In genomic region chr7:2646680-2647571, GRCh38 we compare ENCODE assay signal across 26 cellular contexts. TPM values are rescaled to one million over a fixed set of nuclear protein-coding genes. Genes with fewer than 3 reads are reported as not detected.
DNase-seq lines count a peak whose midpoint lies in the region; ATAC-seq and TF ChIP-seq lines count a peak whose summit lies in the region.
"Had no signal": no experiment of that assay in that cellular context is flagged by ENCODE, and none has a peak within 500 bp of the region (broad histone marks: within the 10 kb centered on the region; RNA-seq: fewer than 3 reads in every experiment).

No MANE protein-coding gene starts in this region.

- TF ChIP-seq CTCF in HCT116 (IDR thresholded peaks at IDR 0.05 in 2 of 3, conservative IDR thresholded peaks at IDR 0.05 in 1 of 3; ENCODE audit: borderline replicate concordance in 1 of 3, insufficient read depth in 1 of 3, low read depth in 2 of 3, low read length in 2 of 3) (no peak), smooth muscle cell (IDR thresholded peaks at IDR 0.05; ENCODE audit: borderline replicate concordance, insufficient read depth, poor library complexity, severe bottlenecking) (no peak)

- peak overlapping the region; percentile 28 to 100 (median 98) for H3K4me2 ChIP-seq in BLaER1 treated with 17β-estradiol and CSF1 and Interleukin-3, amounts not matched to agents 10 nM and 100 nM
- H3K4me2 ChIP-seq in HCT116 (ENCODE audit: low read length) (peak overlapping the region; percentile 80), smooth muscle cell (no peak overlapping the region)

- peaks cover 22 to 98% (median 72%) of the 10 kb centered on the region in 11 experiments; a peak in 20 of 22 replicates for H4K20me1 ChIP-seq in BLaER1 treated with 17β-estradiol and CSF1 and Interleukin-3, amounts not matched to agents 10 nM and 100 nM
- no peaks in the 10 kb centered on the region for H4K20me1 ChIP-seq in HCT116 (ENCODE audit: insufficient read depth)
- peaks cover 93% of the 10 kb centered on the region for H4K20me1 ChIP-seq in smooth muscle cell (ENCODE audit: low read depth)

- H3K4me3 ChIP-seq in BLaER1 treated with 17β-estradiol and CSF1 and Interleukin-3, amounts not matched to agents 10 nM and 100 nM, result peak overlapping the region in 2 of 10 experiments; percentile 59 to 64; a peak in 2 of 20 replicates
- H3K4me3 ChIP-seq in HCT116 (replicated peaks in 1 of 2; ENCODE audit: low read depth in 1 of 2, low read length in 2 of 2), result peak overlapping the region; percentile 35 to 40; a peak in 3 of 4 replicates
- no peak overlapping the region for H3K4me3 ChIP-seq in smooth muscle cell
- H3K4me3 ChIP-seq: Peyer's patch, SK-N-MC, thoracic aorta had no signal

- H3K9me3 ChIP-seq in BLaER1 treated with 17β-estradiol and CSF1 and Interleukin-3, amounts not matched to agents 10 nM and 100 nM (replicated peaks in 1 of 11), result no peaks in the 10 kb centered on the region
- no peaks in the 10 kb centered on the region for H3K9me3 ChIP-seq in HCT116 (ENCODE audit: control insufficient read depth in 1 of 2, insufficient read depth in 1 of 2, low read depth in 1 of 2, low read length in 2 of 2)
- H3K9me3 ChIP-seq in smooth muscle cell (replicated peaks; ENCODE audit: low read depth), result no peaks in the 10 kb centered on the region
- H3K9me3 ChIP-seq: Peyer's patch, thoracic aorta had no signal

- H3K9ac ChIP-seq in BLaER1 treated with 17β-estradiol and CSF1 and Interleukin-3, amounts not matched to agents 10 nM and 100 nM, result peak overlapping the region; percentile 25 to 97 (median 84); a peak in 17 of 22 replicates
- H3K9ac ChIP-seq in HCT116 (ENCODE audit: low read length), result peak overlapping the region; percentile 60
- H3K9ac ChIP-seq in smooth muscle cell (ENCODE audit: low read depth), result no peak overlapping the region

- no peak for TF ChIP-seq RAD21 in HCT116 (IDR thresholded peaks at IDR 0.05; ENCODE audit: low read depth)

- TF ChIP-seq POLR2A in HCT116 (IDR thresholded peaks at IDR 0.05; ENCODE audit: borderline replicate concordance, extremely low read depth, insufficient read depth, insufficient read length), result no peak

- no peaks in the 10 kb centered on the region for H3K79me2 ChIP-seq in HCT116 (ENCODE audit: insufficient read depth, low read length)
- H3K79me2 ChIP-seq in smooth muscle cell (ENCODE audit: low read depth), result peaks cover 49% of the 10 kb centered on the region

- H2AFZ ChIP-seq in HCT116 (ENCODE audit: low read depth, low read length, poor library complexity, severe bottlenecking) (no peak overlapping the region), smooth muscle cell (ENCODE audit: low read depth) (no peak overlapping the region)

- in situ Hi-C loops in SK-MEL-5 (cut with HindIII; ENCODE audit: low pct_unique_long_range_greater_than_20kb, low sequenced_read_pairs), result no loop called here

- POLR2A ChIA-PET in HCT116 (lab: Charles Lee), result no interaction called here

- peak overlapping the region in 9 of 11 experiments; percentile 74 to 98 (median 93); a peak in 18 of 22 replicates for H3K27ac ChIP-seq in BLaER1 treated with 17β-estradiol and CSF1 and Interleukin-3, amounts not matched to agents 10 nM and 100 nM
- H3K27ac ChIP-seq in HCT116 (ENCODE audit: low read depth, low read length), result peak overlapping the region; percentile 56
- no peak overlapping the region for H3K27ac ChIP-seq in smooth muscle cell (ENCODE audit: low read depth)
- H3K27ac ChIP-seq: brain microvascular endothelial cell, Peyer's patch, SK-N-MC, thoracic aorta, VCaP had no signal

- H3F3A ChIP-seq in smooth muscle cell (ENCODE audit: low read depth), result no peaks in the 10 kb centered on the region

- RAD21 ChIA-PET in HCT116 (lab: Charles Lee; ENCODE audit: low non-redundant PET in 1 of 2, low total read pairs in 2 of 2, uncharacterized antibody in 2 of 2, unreplicated experiment in 2 of 2), result no interaction called here

- TSS peak; percentile 87 for BruUV-seq in HCT116 (replicated peaks; lab: Mats Ljungman, UMichigan)

- ATAC-seq in HCT116, result peak; percentile 87
- no peak for ATAC-seq in HG03571 (IDR thresholded peaks at IDR 0.05; ENCODE audit: unreplicated experiment)
- ATAC-seq: effector memory CD8-positive, alpha-beta T cell; left cardiac atrium; stimulated activated naive B cell treated with anti-CD40 and anti-IgM and Interleukin-4, amounts not matched to agents 10 μg/mL and 1 μg/mL and 100 μg/mL, for 72 hours had no signal

- peaks cover 74 to 99% (median 95%) of the 10 kb centered on the region in 10 experiments for H3K4me1 ChIP-seq in BLaER1 treated with 17β-estradiol and CSF1 and Interleukin-3, amounts not matched to agents 10 nM and 100 nM
- H3K4me1 ChIP-seq in HCT116 (ENCODE audit: control insufficient read depth in 1 of 2, insufficient read depth in 2 of 2, low read length in 2 of 2) (peaks cover 7 to 25% of the 10 kb centered on the region in 2 experiments), smooth muscle cell (ENCODE audit: low read depth) (peaks cover 3% of the 10 kb centered on the region)

- DNase-seq in HCT116 (ENCODE audit: low read depth, low spot score) (peak; percentile 34), SK-MEL-5 (ENCODE audit: low read depth, low spot score) (peak; percentile 60), iPS-NIHi7 (ENCODE audit: extremely low spot score) (peak; percentile 84), smooth muscle cell (lab: John Stamatoyannopoulos, UW; ENCODE audit: unreplicated experiment) (no peak), HT-29 (ENCODE audit: low spot score) (no peak), DMS 273 (lab: John Stamatoyannopoulos, UW; ENCODE audit: unreplicated experiment) (no peak)
- DNase-seq: activated CD4-positive, alpha-beta T cell treated with anti-CD3 and anti-CD28 coated beads, Interleukin-2, amount 50 U/mL, for 48 hours; activated effector memory CD4-positive, alpha-beta T cell treated with anti-CD3 and anti-CD28 coated beads, Interleukin-2, amount 50 U/mL, for 16 hours; brain microvascular endothelial cell; DMS153; effector memory CD8-positive, alpha-beta T cell; GF-D8; KG1; left cardiac atrium; NCI-H1930; NCI-H446; occipital lobe; Peyer's patch; small intestine; stimulated activated CD4-positive, alpha-beta T cell treated with anti-CD3 and anti-CD28 coated beads, Interleukin-2, amount 100 ng/mL, for 48 hours; stimulated activated naive B cell treated with anti-CD40 and anti-IgM and Interleukin-4, amounts not matched to agents 10 μg/mL and 1 μg/mL and 100 μg/mL, for 72 hours had no signal

- no peaks in the 10 kb centered on the region for H3K9me2 ChIP-seq in HCT116 (ENCODE audit: insufficient read depth)

- H3K27me3 ChIP-seq in BLaER1 treated with 17β-estradiol and CSF1 and Interleukin-3, amounts not matched to agents 10 nM and 100 nM, result no peaks in the 10 kb centered on the region
- H3K27me3 ChIP-seq in HCT116 (ENCODE audit: insufficient read depth, low read length) (no peaks in the 10 kb centered on the region), smooth muscle cell (ENCODE audit: low read depth) (no peaks in the 10 kb centered on the region)
- H3K27me3 ChIP-seq: brain microvascular endothelial cell, Peyer's patch had no signal

- peaks cover 44 to 57% (median 54%) of the 10 kb centered on the region in 11 experiments for H3K36me3 ChIP-seq in BLaER1 treated with 17β-estradiol and CSF1 and Interleukin-3, amounts not matched to agents 10 nM and 100 nM
- no peaks in the 10 kb centered on the region; a peak in 1 of 4 replicates for H3K36me3 ChIP-seq in HCT116 (ENCODE audit: control insufficient read depth in 1 of 2, insufficient read depth in 2 of 2, low read length in 2 of 2)
- H3K36me3 ChIP-seq in smooth muscle cell (ENCODE audit: low read depth), result peaks cover 4% of the 10 kb centered on the region

- WGBS in smooth muscle cell (ENCODE audit: low lambda C conversion rate), result 98% methylated on average over 24 of the region's 73 CpGs

- intact Hi-C loops in HCT116 (cut with micrococcal nuclease), result no loop called here

- CTCF ChIA-PET in HCT116 (lab: Charles Lee), result no interaction called here

TF ChIP-seq in HCT116, 20 proteins besides CTCF, POLR2A, EP300 and RAD21:
- TF ChIP-seq YY1 (IDR thresholded peaks at IDR 0.05; ENCODE audit: extremely low read depth, insufficient replicate concordance, low read depth, low read length), result peak; percentile 55
- no peak for TF ChIP-seq CBX3 (IDR thresholded peaks at IDR 0.05; ENCODE audit: low read depth)
- peak; percentile 92 for TF ChIP-seq MAX (IDR thresholded peaks at IDR 0.05)
- peak; percentile 71 for TF ChIP-seq POLR2AphosphoS5 (IDR thresholded peaks at IDR 0.05; ENCODE audit: low read depth, low read length)

RNA-seq across cellular contexts. Expression of gene TTYH3, which starts 15.1 kb away (rescaled TPM):
- total RNA-seq in HCT116 (2021; ENCODE audit: unreplicated experiment) (40.3 TPM), smooth muscle cell (42.9 and 51.5 TPM in 2 replicates)
- 24.8 and 28.1 TPM in 2 replicates for polyA plus RNA-seq in HCT116 (2012)
- total RNA-seq in SK-MEL-5 (2014; rRNA removed; shearing (Covaris generic)), result 156 and 169 TPM in 2 replicates
- 1,380 and 1,624 TPM in 2 replicates for polyA plus RNA-seq in SK-MEL-5 (2015; cell fraction: cytosol; rRNA removed)
- polyA plus RNA-seq in SK-MEL-5 (2015; cell fraction: nucleus; rRNA removed), result 735 and 798 TPM in 2 replicates
- polyA plus RNA-seq in smooth muscle cell, result 153 and 179 TPM in 2 replicates
- 34.5 and 37.1 TPM in 2 replicates for total RNA-seq in HT-29 (2014; rRNA removed; shearing (Covaris generic))

RNA-seq across cellular contexts. Expression of gene AMZ1, which starts 41.1 kb away (rescaled TPM):
- total RNA-seq in HCT116 (2021; ENCODE audit: unreplicated experiment), result not detected
- 0.03 and 0.04 TPM in 2 replicates for polyA plus RNA-seq in HCT116 (2012)
- total RNA-seq in SK-MEL-5 (2014; rRNA removed; shearing (Covaris generic)), result 0.53 and 1.8 TPM in 2 replicates
- polyA plus RNA-seq in SK-MEL-5 (2015; cell fraction: cytosol; rRNA removed), result 0.77 and 1.1 TPM in 2 replicates
- 3.8 and 4.5 TPM in 2 replicates for polyA plus RNA-seq in SK-MEL-5 (2015; cell fraction: nucleus; rRNA removed)
- total RNA-seq in smooth muscle cell, result 1.1 and 1.4 TPM in 2 replicates
- 0.63 and 2.4 TPM in 2 replicates for polyA plus RNA-seq in smooth muscle cell
- not detected in 2 replicates for total RNA-seq in HT-29 (2014; rRNA removed; shearing (Covaris generic))

Comparison
In these comparisons a context has a peak if more than half of its experiments do, and no peak if none do; other contexts are left out.
1. DNase-seq: peak in HCT116 (single experiment), SK-MEL-5 (single experiment) and iPS-NIHi7 (single experiment); none in smooth muscle cell (single experiment), HT-29 (single experiment) and DMS 273 (single experiment).